In genomic region chr6:49462071-49462470, GRCh38 we compare ENCODE assay signal across 8 cellular contexts. TPM values are rescaled to one million over a fixed set of nuclear protein-coding genes. Genes with fewer than 3 reads are reported as not detected.
A peak's percentile ranks its signal among the peaks of the same experiment; 100 is the strongest.
DNase-seq lines count a peak whose midpoint lies in the region; ATAC-seq, FAIRE-seq and TF ChIP-seq lines count a peak whose summit lies in the region.

No MANE protein-coding gene starts in this region.

- DNase-seq in Caki2 (ENCODE audit: low read depth) (peak; percentile 7), pancreas (no peak), NCI-H2029 treated with DMSO at 0.1 percent for 48 hours (lab: John Stamatoyannopoulos, UW) (no peak), inferior parietal cortex (ENCODE audit: extremely low spot score) (no peak)
- DNase-seq in stimulated activated CD8-positive, alpha-beta memory T cell treated with anti-CD3 and anti-CD28 coated beads, Interleukin-4, amount 100 ng/mL, for 48 hours, result no peak

- no peak overlapping the region for H3K27ac ChIP-seq in OCI-LY3 (ENCODE audit: low read length)
- H3K27ac ChIP-seq in pancreas, result peak overlapping the region in 1 of 4 donors; percentile 70

- H3K4me3 ChIP-seq in OCI-LY3 (ENCODE audit: low read length) (peak overlapping the region; percentile 97), endocrine pancreas (ENCODE audit: control insufficient read depth, insufficient read depth, low read length) (peak overlapping the region; percentile 94), pancreas (peak overlapping the region; percentile 57 to 81 (median 60))

- no peak for FAIRE-seq in pancreas (lab: Jason Lieb, UNC)

- H3K27me3 ChIP-seq in OCI-LY3 (ENCODE audit: low read depth, low read length) (no peaks in the 10 kb centered on the region), endocrine pancreas (ENCODE audit: control insufficient read depth, insufficient read depth, low read length) (no peaks in the 10 kb centered on the region), pancreas (no peaks in the 10 kb centered on the region)

- H3K36me3 ChIP-seq in OCI-LY3 (replicated peaks; ENCODE audit: low read depth, low read length) (peaks cover 16% of the 10 kb centered on the region), endocrine pancreas (ENCODE audit: control insufficient read depth, insufficient read depth, low read length) (no peaks in the 10 kb centered on the region), pancreas (peaks cover 0 to 6% (median 0%) of the 10 kb centered on the region in 3 donors)

- H3K9ac ChIP-seq in OCI-LY3 (ENCODE audit: low read length) (peak overlapping the region; percentile 76), endocrine pancreas (ENCODE audit: control insufficient read depth, insufficient read depth, low read length) (peak overlapping the region; percentile 4)

- 9 to 15% methylated on average over 3 of the region's 3 CpGs for WGBS in pancreas, 2 donors

- 0 out of 2 replicates have a peak, but pooled peaks cover 3% of the 10 kb centered on the region for H4K20me1 ChIP-seq in OCI-LY3 (ENCODE audit: insufficient read depth, low read length)

- no peaks in the 10 kb centered on the region for H3K9me3 ChIP-seq in OCI-LY3 (ENCODE audit: insufficient read depth, low read length)
- H3K9me3 ChIP-seq in endocrine pancreas (ENCODE audit: control insufficient read depth, low read length), result no peaks in the 10 kb centered on the region
- H3K9me3 ChIP-seq in pancreas, result no peaks in the 10 kb centered on the region

- in situ Hi-C loops in Caki2 (cut with HindIII; ENCODE audit: low pct_unique_long_range_greater_than_20kb, low sequenced_read_pairs), result no loop called here

- peaks cover 52% of the 10 kb centered on the region for H3K79me2 ChIP-seq in OCI-LY3 (ENCODE audit: low read length)

- ATAC-seq in pancreas (no peak), HG02852 (IDR thresholded peaks at IDR 0.05; ENCODE audit: unreplicated experiment) (no peak)

- peak overlapping the region; percentile 60; the same call in 1 of the 2 replicates for H2AFZ ChIP-seq in OCI-LY3 (ENCODE audit: low read depth, low read length)

- peaks cover 29% of the 10 kb centered on the region for H3K4me1 ChIP-seq in OCI-LY3 (ENCODE audit: low read length)
- H3K4me1 ChIP-seq in endocrine pancreas (ENCODE audit: control insufficient read depth, insufficient read depth, low read length), result peaks cover 26% of the 10 kb centered on the region
- H3K4me1 ChIP-seq in pancreas, result peaks cover 10 to 27% (median 15%) of the 10 kb centered on the region in 3 donors

- intact Hi-C loops in pancreas (cut with DNase I), result no loop called here

- H3K4me2 ChIP-seq in OCI-LY3 (ENCODE audit: low read length), result peak overlapping the region; percentile 90

- no peak for TF ChIP-seq CTCF in OCI-LY3 (IDR thresholded peaks at IDR 0.05; ENCODE audit: low read depth, low read length)
- TF ChIP-seq CTCF in pancreas (IDR thresholded peaks at IDR 0.05), result no peak

RNA-seq across cellular contexts. Expression of gene MMUT, which starts 1.0 kb away (rescaled TPM):
- total RNA-seq in Caki2 (2014; rRNA removed; shearing (Covaris generic); ENCODE audit: low replicate concordance), result 10.4 and 18.8 TPM in 2 replicates
- 10 to 100 TPM in 4 of 6 donors, 1 to 10 TPM in 2; 7.2 to 13.5 (median 11.5) TPM for total RNA-seq in pancreas
- 10 to 100 TPM in 1 of 2 donors, 1 to 10 TPM in 1; 5.5 to 11.6 TPM for polyA plus RNA-seq in pancreas

RNA-seq across cellular contexts. Expression of gene CENPQ, which starts 1.1 kb away (rescaled TPM):
- 9.8 and 14.4 TPM in 2 replicates for total RNA-seq in Caki2 (2014; rRNA removed; shearing (Covaris generic); ENCODE audit: low replicate concordance)
- total RNA-seq in pancreas, result 1 to 10 TPM in 4 of 6 donors, under 1 TPM in 2; 0.88 to 2.7 (median 1.2) TPM
- 1 to 10 TPM; 1.4 to 3.1 TPM for polyA plus RNA-seq in pancreas

RNA-seq across cellular contexts. Expression of gene GLYATL3, which starts 37.7 kb away (rescaled TPM):
- not detected in 2 replicates for total RNA-seq in Caki2 (2014; rRNA removed; shearing (Covaris generic); ENCODE audit: low replicate concordance)
- total RNA-seq in pancreas, result not detected
- under 1 TPM in 1 of 2 donors, not detected in 1; 0.09 TPM for polyA plus RNA-seq in pancreas
